In the genomic region with DNA sequence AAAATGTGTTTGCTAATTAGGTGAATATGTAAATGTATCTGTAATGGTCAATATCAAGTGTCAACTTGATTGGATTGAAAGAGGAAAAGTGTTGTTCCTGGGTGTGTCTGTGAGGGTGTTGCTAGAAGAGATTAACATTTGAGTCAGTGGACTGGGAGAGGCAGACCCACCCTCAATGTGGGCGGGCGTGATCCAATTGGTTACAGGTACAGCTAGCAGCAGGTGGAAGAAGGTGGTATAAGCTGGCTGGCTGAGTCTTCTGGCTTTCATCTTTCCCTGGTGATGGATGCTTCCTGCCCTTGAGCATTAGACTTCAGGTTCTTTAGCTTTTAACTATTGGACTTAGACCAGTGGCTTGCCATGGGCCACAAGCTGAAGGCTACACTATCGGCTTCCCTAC, we compare ENCODE assay signal across 19 cellular contexts.
"Had no signal": no experiment of that assay in that cellular context is flagged by ENCODE, and none has a peak within 500 bp of the region (broad histone marks: within the 10 kb centered on the region; RNA-seq: fewer than 3 reads in every experiment).

No MANE protein-coding gene starts in this region.

- H3K36me3 ChIP-seq: esophagus muscularis mucosa, gastroesophageal sphincter, heart right ventricle, left lung, lower lobe of right lung had no signal

- H3K4me3 Mint-ChIP-seq: mesothelial cell of epicardium; naive B cell; naive thymus-derived CD8-positive, alpha-beta T cell had no signal

- H3K27ac Mint-ChIP-seq: mesothelial cell of epicardium, naive B cell had no signal

- H3K4me3 ChIP-seq: coronary artery, dorsolateral prefrontal cortex, esophagus muscularis mucosa, gastroesophageal sphincter, heart right ventricle, left lung, lower lobe of right lung, mucosa of descending colon had no signal

- H3K27me3 ChIP-seq: dorsolateral prefrontal cortex, esophagus muscularis mucosa, foreskin keratinocyte, gastroesophageal sphincter, heart right ventricle, left lung had no signal

- H3K9me3 Mint-ChIP-seq: mesothelial cell of epicardium had no signal

- H3K9me3 ChIP-seq: esophagus muscularis mucosa, gastroesophageal sphincter, heart right ventricle, left lung, lower lobe of right lung had no signal

- DNase-seq: dermis blood vessel endothelial cell; dorsolateral prefrontal cortex; effector CD4-positive, alpha-beta T cell; effector memory CD4-positive, alpha-beta T cell; foreskin keratinocyte; heart right ventricle; hippocampal formation; left cardiac atrium; left lung; left ventricle myocardium superior; lower lobe of right lung; mesenchymal stem cell; mucosa of descending colon; naive B cell; naive thymus-derived CD8-positive, alpha-beta T cell had no signal

- H3K4me1 Mint-ChIP-seq: mesothelial cell of epicardium; naive B cell; naive thymus-derived CD8-positive, alpha-beta T cell had no signal

- ATAC-seq: foreskin keratinocyte; gastroesophageal sphincter; heart right ventricle; left cardiac atrium; left lung; left ventricle myocardium superior; lower lobe of right lung; mucosa of descending colon; naive thymus-derived CD8-positive, alpha-beta T cell had no signal

- H3K27ac ChIP-seq: coronary artery, dorsolateral prefrontal cortex, esophagus muscularis mucosa, foreskin keratinocyte, gastroesophageal sphincter, heart right ventricle, left lung, lower lobe of right lung had no signal

- H3K36me3 Mint-ChIP-seq: mesothelial cell of epicardium; naive thymus-derived CD8-positive, alpha-beta T cell had no signal

- H3K27me3 Mint-ChIP-seq: naive B cell; naive thymus-derived CD8-positive, alpha-beta T cell had no signal
